15 cellular contexts compared by ENCODE assay signal in the genomic region with DNA sequence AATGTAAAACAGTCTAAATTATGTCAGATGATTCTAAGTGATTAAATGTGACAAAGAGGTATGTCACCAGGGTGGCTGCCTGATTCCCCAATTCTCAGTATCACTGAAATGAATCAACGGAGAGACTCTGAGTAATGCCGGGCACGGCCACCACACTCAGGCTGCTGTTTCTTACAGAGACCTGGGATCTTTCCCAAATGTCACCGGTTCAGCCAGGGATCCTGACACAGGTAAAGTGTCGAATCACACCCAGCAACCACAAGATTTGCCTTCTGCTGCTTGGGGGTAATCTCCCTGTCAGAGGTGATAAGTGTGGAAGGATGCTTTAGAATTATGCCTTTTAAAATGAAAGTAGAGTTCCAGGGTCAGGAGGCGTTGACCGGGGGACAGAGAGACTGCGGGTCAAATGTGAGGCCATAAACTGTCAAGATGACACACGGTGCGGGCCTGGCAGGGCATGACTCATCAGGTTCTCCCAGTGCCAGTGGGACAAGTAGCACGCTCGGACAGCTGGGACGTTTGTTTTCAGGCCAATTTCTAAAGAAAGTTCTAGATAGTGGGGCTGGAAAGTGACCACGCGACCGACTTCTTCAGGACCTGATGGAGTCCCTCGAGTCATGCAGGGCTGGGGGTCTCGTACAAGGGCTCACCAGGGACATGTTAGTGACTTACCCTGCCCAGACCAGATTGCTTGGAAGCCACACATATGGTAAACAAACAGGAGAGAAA. TPM values are rescaled to one million over a fixed set of nuclear protein-coding genes. Genes with fewer than 3 reads are reported as not detected.
DNase-seq lines count a peak whose midpoint lies in the region; ATAC-seq, FAIRE-seq and TF ChIP-seq lines count a peak whose summit lies in the region.
"Had no signal": no experiment of that assay in that cellular context is flagged by ENCODE, and none has a peak within 500 bp of the region (broad histone marks: within the 10 kb centered on the region; RNA-seq: fewer than 3 reads in every experiment).

No MANE protein-coding gene starts in this region.

- H3K9me3 ChIP-seq in Peyer's patch (no peaks in the 10 kb centered on the region), esophagus squamous epithelium (no peaks in the 10 kb centered on the region), transverse colon (no peaks in the 10 kb centered on the region), HAP-1 (no peaks in the 10 kb centered on the region)
- H3K9me3 ChIP-seq: BLaER1 treated with 17β-estradiol and CSF1 and Interleukin-3, amounts not matched to agents 10 nM and 100 nM; esophagus muscularis mucosa; sigmoid colon had no signal

- FAIRE-seq in frontal cortex (lab: Jason Lieb, UNC) = no peak

- H3K4me3 Mint-ChIP-seq in activated naive CD8-positive, alpha-beta T cell treated with anti-CD3 and anti-CD28 coated beads, Interleukin-2, amount 50 U/mL, for 24 hours = no peak overlapping the region
- H3K4me3 Mint-ChIP-seq in activated naive CD8-positive, alpha-beta T cell treated with anti-CD3 and anti-CD28 coated beads for 36 hours = no peak overlapping the region
- H3K4me3 Mint-ChIP-seq: activated naive CD4-positive, alpha-beta T cell treated with anti-CD3 and anti-CD28 coated beads, Interleukin-2, amount 10 ng/mL, durations not matched to agents 7 days and 5 days; T-helper 1 cell treated with Interleukin-12 subunit alpha and Interleukin-12 subunit beta and Interleukin-4 antibody, amounts not matched to agents 30 μg/mL and 1 μg/mL, for 36 hours had no signal

- H3K36me3 Mint-ChIP-seq in activated naive CD8-positive, alpha-beta T cell treated with anti-CD3 and anti-CD28 coated beads, Interleukin-2, amount 50 U/mL, for 24 hours (ENCODE audit: low read depth) = no peaks in the 10 kb centered on the region
- no peaks in the 10 kb centered on the region for H3K36me3 Mint-ChIP-seq in activated naive CD8-positive, alpha-beta T cell treated with anti-CD3 and anti-CD28 coated beads for 36 hours
- H3K36me3 Mint-ChIP-seq: activated naive CD4-positive, alpha-beta T cell treated with anti-CD3 and anti-CD28 coated beads, Interleukin-2, amount 10 ng/mL, durations not matched to agents 7 days and 5 days had no signal

- H3K4me1 Mint-ChIP-seq in activated naive CD8-positive, alpha-beta T cell treated with anti-CD3 and anti-CD28 coated beads, Interleukin-2, amount 50 U/mL, for 24 hours = peaks cover 20% of the 10 kb centered on the region
- H3K4me1 Mint-ChIP-seq in activated naive CD8-positive, alpha-beta T cell treated with anti-CD3 and anti-CD28 coated beads for 36 hours = peaks cover 6% of the 10 kb centered on the region

- no peak for TF ChIP-seq CTCF in Peyer's patch (IDR thresholded peaks at IDR 0.05)
- TF ChIP-seq CTCF in esophagus squamous epithelium (IDR thresholded peaks at IDR 0.05) = no peak
- no peak for TF ChIP-seq CTCF in transverse colon (IDR thresholded peaks at IDR 0.05)

- in situ Hi-C loops in transverse colon (cut with MboI; ENCODE audit: low pct_ligation_motif_present in 1 of 4, low pct_unique_long_range_greater_than_20kb in 1 of 4, low sequenced_read_pairs in 3 of 4) = no loop called here
- in situ Hi-C loops in HAP-1 (cut with MboI; ENCODE audit: low sequenced_read_pairs) = no loop called here

- 68 to 72% methylated on average over 16 to 17 of the region's 18 CpGs for WGBS in esophagus squamous epithelium, 2 donors
- 67% methylated on average over 18 of the region's 18 CpGs; no CpG with 5 or more reads in 1 of the 2 donors for WGBS in transverse colon (ENCODE audit: low coverage in 1 of 2), 2 donors

- H3K27ac ChIP-seq in Peyer's patch = peak overlapping the region in 3 of 4 donors; percentile 7 to 62 (median 61)
- peak overlapping the region; percentile 53 to 84 (median 70) for H3K27ac ChIP-seq in esophagus squamous epithelium
- peak overlapping the region in 2 of 4 donors; percentile 31 to 36 for H3K27ac ChIP-seq in transverse colon
- H3K27ac ChIP-seq: BLaER1 treated with 17β-estradiol and CSF1 and Interleukin-3, amounts not matched to agents 10 nM and 100 nM; esophagus muscularis mucosa; sigmoid colon had no signal

- ATAC-seq in activated naive CD8-positive, alpha-beta T cell treated with anti-CD3 and anti-CD28 coated beads, Interleukin-2, amount 50 U/mL, for 24 hours = peak; percentile 76

- no peak overlapping the region for H3K27ac Mint-ChIP-seq in activated naive CD8-positive, alpha-beta T cell treated with anti-CD3 and anti-CD28 coated beads, Interleukin-2, amount 50 U/mL, for 24 hours
- H3K27ac Mint-ChIP-seq in activated naive CD8-positive, alpha-beta T cell treated with anti-CD3 and anti-CD28 coated beads for 36 hours = no peak overlapping the region
- H3K27ac Mint-ChIP-seq: activated naive CD4-positive, alpha-beta T cell treated with anti-CD3 and anti-CD28 coated beads, Interleukin-2, amount 10 ng/mL, durations not matched to agents 7 days and 5 days; T-helper 1 cell treated with Interleukin-12 subunit alpha and Interleukin-12 subunit beta and Interleukin-4 antibody, amounts not matched to agents 30 μg/mL and 1 μg/mL, for 36 hours had no signal

- H3K36me3 ChIP-seq in Peyer's patch (no peaks in the 10 kb centered on the region), esophagus squamous epithelium (no peaks in the 10 kb centered on the region), transverse colon (no peaks in the 10 kb centered on the region), HAP-1 (replicated peaks) (no peaks in the 10 kb centered on the region)
- H3K36me3 ChIP-seq: BLaER1 treated with 17β-estradiol and CSF1 and Interleukin-3, amounts not matched to agents 10 nM and 100 nM; esophagus muscularis mucosa; sigmoid colon had no signal

- H3K4me1 ChIP-seq in Peyer's patch (peaks cover 0 to 21% (median 0%) of the 10 kb centered on the region in 4 donors), esophagus squamous epithelium (peaks cover 0 to 27% (median 4%) of the 10 kb centered on the region in 3 donors), transverse colon (peaks cover 0 to 12% (median 4%) of the 10 kb centered on the region in 4 donors), HAP-1 (no peaks in the 10 kb centered on the region)
- H3K4me1 ChIP-seq: esophagus muscularis mucosa, sigmoid colon had no signal

- peak overlapping the region in 1 of 4 donors; percentile 13 for H3K4me3 ChIP-seq in Peyer's patch
- H3K4me3 ChIP-seq in esophagus squamous epithelium = no peak overlapping the region
- no peak overlapping the region for H3K4me3 ChIP-seq in transverse colon
- H3K4me3 ChIP-seq in HAP-1 = no peak overlapping the region
- H3K4me3 ChIP-seq: BLaER1 treated with 17β-estradiol and CSF1 and Interleukin-3, amounts not matched to agents 10 nM and 100 nM; esophagus muscularis mucosa; sigmoid colon had no signal

- TF ChIP-seq EP300 in transverse colon (IDR thresholded peaks at IDR 0.05; ENCODE audit: low read depth) = no peak

- DNase-seq in activated naive CD8-positive, alpha-beta T cell treated with anti-CD3 and anti-CD28 coated beads, Interleukin-2, amount 50 U/mL, for 24 hours = no peak
- no peak for DNase-seq in activated naive CD8-positive, alpha-beta T cell treated with anti-CD3 and anti-CD28 coated beads for 36 hours
- DNase-seq in Peyer's patch (peak in 2 of 3 donors; percentile 79 to 85), esophagus squamous epithelium (lab: John Stamatoyannopoulos, UW) (no peak), transverse colon (peak; percentile 68), HAP-1 (ENCODE audit: low spot score in 2 of 2) (no peak), frontal cortex (ENCODE audit: low spot score in 2 of 2) (no peak), NCI-H2171 (lab: John Stamatoyannopoulos, UW) (no peak)
- DNase-seq: activated naive CD4-positive, alpha-beta T cell treated with anti-CD3 and anti-CD28 coated beads, Interleukin-2, amount 10 ng/mL, durations not matched to agents 7 days and 5 days; NCI-H2107; sigmoid colon; stimulated activated naive CD4-positive, alpha-beta T cell had no signal

- TF ChIP-seq POLR2A in Peyer's patch (IDR thresholded peaks at IDR 0.05) = no peak
- TF ChIP-seq POLR2A in esophagus squamous epithelium (IDR thresholded peaks at IDR 0.05) = no peak
- TF ChIP-seq POLR2A in transverse colon (IDR thresholded peaks at IDR 0.05) = no peak

- H3K9me3 Mint-ChIP-seq in activated naive CD8-positive, alpha-beta T cell treated with anti-CD3 and anti-CD28 coated beads, Interleukin-2, amount 50 U/mL, for 24 hours = no peaks in the 10 kb centered on the region
- no peaks in the 10 kb centered on the region for H3K9me3 Mint-ChIP-seq in activated naive CD8-positive, alpha-beta T cell treated with anti-CD3 and anti-CD28 coated beads for 36 hours
- H3K9me3 Mint-ChIP-seq: activated naive CD4-positive, alpha-beta T cell treated with anti-CD3 and anti-CD28 coated beads, Interleukin-2, amount 10 ng/mL, durations not matched to agents 7 days and 5 days; T-helper 1 cell treated with Interleukin-12 subunit alpha and Interleukin-12 subunit beta and Interleukin-4 antibody, amounts not matched to agents 30 μg/mL and 1 μg/mL, for 36 hours had no signal

- H3K27me3 ChIP-seq in Peyer's patch (no peaks in the 10 kb centered on the region), esophagus squamous epithelium (no peaks in the 10 kb centered on the region), transverse colon (no peaks in the 10 kb centered on the region), HAP-1 (ENCODE audit: low read depth) (no peaks in the 10 kb centered on the region)
- H3K27me3 ChIP-seq: BLaER1 treated with 17β-estradiol and CSF1 and Interleukin-3, amounts not matched to agents 10 nM and 100 nM; esophagus muscularis mucosa; sigmoid colon had no signal

- intact Hi-C loops in esophagus squamous epithelium (cut with DNase I) (no loop called here), transverse colon (cut with DNase I; ENCODE audit: low total_unique reads) (no loop called here)

- peaks cover 4% of the 10 kb centered on the region for H3K27me3 Mint-ChIP-seq in activated naive CD8-positive, alpha-beta T cell treated with anti-CD3 and anti-CD28 coated beads, Interleukin-2, amount 50 U/mL, for 24 hours
- no peaks in the 10 kb centered on the region for H3K27me3 Mint-ChIP-seq in activated naive CD8-positive, alpha-beta T cell treated with anti-CD3 and anti-CD28 coated beads for 36 hours

RNA-seq across cellular contexts. Expression of gene PRDM1, which starts 48.9 kb away (rescaled TPM):
- total RNA-seq in activated naive CD8-positive, alpha-beta T cell treated with anti-CD3 and anti-CD28 coated beads for 36 hours = 10 to 100 TPM; 13.1 to 13.4 TPM
- 10 to 100 TPM in 3 of 4 donors, 1 to 10 TPM in 1; 6.4 to 57.8 (median 14.9) TPM for total RNA-seq in Peyer's patch
- total RNA-seq in esophagus squamous epithelium = 10 to 100 TPM; 18.3 to 75.8 (median 35.4) TPM
- total RNA-seq in transverse colon = 10 to 100 TPM in 3 of 4 donors, 1 to 10 TPM in 1; 2.4 to 32.4 (median 18.6) TPM
- total RNA-seq in frontal cortex = 1.6 TPM

Comparison
In these comparisons a context has a peak if more than half of its experiments do, and no peak if none do; other contexts are left out.
1. DNase-seq: peak in Peyer's patch (2 of 3) and transverse colon (single experiment); none in activated naive CD8-positive, alpha-beta T cell treated with anti-CD3 and anti-CD28 coated beads, Interleukin-2, amount 50 U/mL, for 24 hours (single experiment), activated naive CD8-positive, alpha-beta T cell treated with anti-CD3 and anti-CD28 coated beads for 36 hours (single experiment), esophagus squamous epithelium (single experiment), HAP-1 (0 of 2), frontal cortex (0 of 2) and NCI-H2171 (single experiment).